ENCODE assay signal across 1 cellular context in the genomic region with DNA sequence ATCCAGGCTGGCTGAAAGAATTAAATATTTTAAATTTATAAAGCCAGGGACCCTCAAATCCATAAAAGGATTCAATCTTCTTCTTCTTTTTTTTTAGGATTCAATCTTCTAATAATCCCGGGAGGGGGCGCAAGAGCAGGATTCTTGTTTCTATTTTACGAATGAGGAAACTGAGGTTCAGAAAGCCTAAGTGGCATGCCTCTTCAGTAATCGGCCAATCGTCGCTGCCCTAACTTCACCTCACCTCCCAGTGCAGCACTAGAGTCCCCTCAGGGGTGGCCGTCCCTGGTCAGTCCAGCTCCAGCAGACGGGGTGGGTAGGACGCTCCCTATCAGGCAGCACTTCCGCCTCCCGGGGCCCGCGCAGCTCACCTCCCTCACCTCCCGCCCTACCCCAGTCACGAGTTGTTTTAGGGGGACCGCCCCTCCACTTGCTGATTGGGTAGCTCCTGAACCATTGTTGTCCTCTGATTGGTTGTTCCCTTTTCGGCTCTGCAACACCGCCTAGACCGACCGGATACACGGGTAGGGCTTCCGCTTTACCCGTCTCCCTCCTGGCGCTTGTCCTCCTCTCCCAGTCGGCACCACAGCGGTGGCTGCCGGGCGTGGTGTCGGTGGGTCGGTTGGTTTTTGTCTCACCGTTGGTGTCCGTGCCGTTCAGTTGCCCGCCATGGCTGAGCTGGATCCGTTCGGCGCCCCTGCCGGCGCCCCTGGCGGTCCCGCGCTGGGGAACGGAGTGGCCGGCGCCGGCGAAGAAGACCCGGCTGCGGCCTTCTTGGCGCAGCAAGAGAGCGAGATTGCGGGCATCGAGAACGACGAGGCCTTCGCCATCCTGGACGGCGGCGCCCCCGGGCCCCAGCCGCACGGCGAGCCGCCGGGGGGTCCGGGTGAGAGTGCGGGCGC.
TF ChIP-seq lines count a peak whose summit lies in the region.

Gene CLTA, plus strand, starts transcription at position 534 of the 902 bp plus-strand sequence. Its CDS starts 136 bp downstream, at position 670.

TF ChIP-seq in HEK293, 187 proteins besides CTCF, POLR2A, EP300 and RAD21 (continued from another document and continues in another):
- TF ChIP-seq, protein P1, sequence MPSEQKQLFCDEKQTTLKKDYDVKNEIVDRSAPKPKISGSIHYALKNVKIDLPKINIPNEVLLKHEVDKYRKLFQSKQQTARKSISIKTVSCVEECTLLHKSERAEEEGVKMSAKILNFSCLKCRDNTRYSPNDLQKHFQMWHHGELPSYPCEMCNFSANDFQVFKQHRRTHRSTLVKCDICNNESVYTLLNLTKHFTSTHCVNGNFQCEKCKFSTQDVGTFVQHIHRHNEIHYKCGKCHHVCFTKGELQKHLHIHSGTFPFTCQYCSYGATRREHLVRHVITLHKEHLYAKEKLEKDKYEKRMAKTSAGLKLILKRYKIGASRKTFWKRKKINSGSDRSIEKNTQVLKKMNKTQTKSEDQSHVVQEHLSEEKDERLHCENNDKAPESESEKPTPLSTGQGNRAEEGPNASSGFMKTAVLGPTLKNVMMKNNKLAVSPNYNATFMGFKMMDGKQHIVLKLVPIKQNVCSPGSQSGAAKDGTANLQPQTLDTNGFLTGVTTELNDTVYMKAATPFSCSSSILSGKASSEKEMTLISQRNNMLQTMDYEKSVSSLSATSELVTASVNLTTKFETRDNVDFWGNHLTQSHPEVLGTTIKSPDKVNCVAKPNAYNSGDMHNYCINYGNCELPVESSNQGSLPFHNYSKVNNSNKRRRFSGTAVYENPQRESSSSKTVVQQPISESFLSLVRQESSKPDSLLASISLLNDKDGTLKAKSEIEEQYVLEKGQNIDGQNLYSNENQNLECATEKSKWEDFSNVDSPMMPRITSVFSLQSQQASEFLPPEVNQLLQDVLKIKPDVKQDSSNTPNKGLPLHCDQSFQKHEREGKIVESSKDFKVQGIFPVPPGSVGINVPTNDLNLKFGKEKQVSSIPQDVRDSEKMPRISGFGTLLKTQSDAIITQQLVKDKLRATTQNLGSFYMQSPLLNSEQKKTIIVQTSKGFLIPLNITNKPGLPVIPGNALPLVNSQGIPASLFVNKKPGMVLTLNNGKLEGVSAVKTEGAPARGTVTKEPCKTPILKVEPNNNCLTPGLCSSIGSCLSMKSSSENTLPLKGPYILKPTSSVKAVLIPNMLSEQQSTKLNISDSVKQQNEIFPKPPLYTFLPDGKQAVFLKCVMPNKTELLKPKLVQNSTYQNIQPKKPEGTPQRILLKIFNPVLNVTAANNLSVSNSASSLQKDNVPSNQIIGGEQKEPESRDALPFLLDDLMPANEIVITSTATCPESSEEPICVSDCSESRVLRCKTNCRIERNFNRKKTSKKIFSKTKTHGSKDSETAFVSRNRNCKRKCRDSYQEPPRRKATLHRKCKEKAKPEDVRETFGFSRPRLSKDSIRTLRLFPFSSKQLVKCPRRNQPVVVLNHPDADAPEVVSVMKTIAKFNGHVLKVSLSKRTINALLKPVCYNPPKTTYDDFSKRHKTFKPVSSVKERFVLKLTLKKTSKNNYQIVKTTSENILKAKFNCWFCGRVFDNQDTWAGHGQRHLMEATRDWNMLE (tag by site-specific recombination; conservative IDR thresholded peaks at IDR 0.05; ENCODE audit: low read depth): peak; percentile 46; the same call in 1 of the 2 replicates
- TF ChIP-seq KLF8 (tag by site-specific recombination; IDR thresholded peaks at IDR 0.05) (peak; percentile 67; the same call in 1 of the 2 replicates), ZNF558 (tag by site-specific recombination; IDR thresholded peaks at IDR 0.05) (no peak), BCL11B (tag by site-specific recombination; IDR thresholded peaks at IDR 0.05; ENCODE audit: low read depth) (no peak), ZNF473 (tag by site-specific recombination; IDR thresholded peaks at IDR 0.05) (no peak), GLIS1 (tag by site-specific recombination; IDR thresholded peaks at IDR 0.05) (peak; percentile 87), ZNF501 (tag by site-specific recombination; IDR thresholded peaks at IDR 0.05) (peak; percentile 87), ZNF747 (tag by site-specific recombination; IDR thresholded peaks at IDR 0.05) (no peak), ZNF692 (tag by site-specific recombination; IDR thresholded peaks at IDR 0.05) (no peak; the same call in 1 of the 2 replicates), ZNF23 (tag by site-specific recombination; IDR thresholded peaks at IDR 0.05; ENCODE audit: borderline replicate concordance) (no peak), BCL6B (tag by site-specific recombination; IDR thresholded peaks at IDR 0.05) (no peak), ZNF394 (tag by site-specific recombination; IDR thresholded peaks at IDR 0.05; ENCODE audit: borderline replicate concordance) (0 out of 2 replicates have a peak, but pooled peaks have one; percentile 18), ZNF266 (tag by site-specific recombination; IDR thresholded peaks at IDR 0.05; ENCODE audit: low read depth) (no peak), ZNF600 (tag by site-specific recombination; IDR thresholded peaks at IDR 0.05) (peak; percentile 86), ZNF513 (tag by site-specific recombination; IDR thresholded peaks at IDR 0.05) (no peak), ZNF148 (tag by site-specific recombination; IDR thresholded peaks at IDR 0.05; ENCODE audit: borderline replicate concordance) (no peak), ZNF221 (tag by site-specific recombination; IDR thresholded peaks at IDR 0.05; ENCODE audit: borderline replicate concordance) (no peak), ZBTB17 (tag by site-specific recombination; IDR thresholded peaks at IDR 0.05) (peak; percentile 73), OVOL3 (tag by site-specific recombination; IDR thresholded peaks at IDR 0.05) (no peak), ZNF658 (tag by site-specific recombination; IDR thresholded peaks at IDR 0.05) (no peak), BCL11A (tag by site-specific recombination; IDR thresholded peaks at IDR 0.05; ENCODE audit: low read depth) (no peak)
- TF ChIP-seq, protein P2, sequence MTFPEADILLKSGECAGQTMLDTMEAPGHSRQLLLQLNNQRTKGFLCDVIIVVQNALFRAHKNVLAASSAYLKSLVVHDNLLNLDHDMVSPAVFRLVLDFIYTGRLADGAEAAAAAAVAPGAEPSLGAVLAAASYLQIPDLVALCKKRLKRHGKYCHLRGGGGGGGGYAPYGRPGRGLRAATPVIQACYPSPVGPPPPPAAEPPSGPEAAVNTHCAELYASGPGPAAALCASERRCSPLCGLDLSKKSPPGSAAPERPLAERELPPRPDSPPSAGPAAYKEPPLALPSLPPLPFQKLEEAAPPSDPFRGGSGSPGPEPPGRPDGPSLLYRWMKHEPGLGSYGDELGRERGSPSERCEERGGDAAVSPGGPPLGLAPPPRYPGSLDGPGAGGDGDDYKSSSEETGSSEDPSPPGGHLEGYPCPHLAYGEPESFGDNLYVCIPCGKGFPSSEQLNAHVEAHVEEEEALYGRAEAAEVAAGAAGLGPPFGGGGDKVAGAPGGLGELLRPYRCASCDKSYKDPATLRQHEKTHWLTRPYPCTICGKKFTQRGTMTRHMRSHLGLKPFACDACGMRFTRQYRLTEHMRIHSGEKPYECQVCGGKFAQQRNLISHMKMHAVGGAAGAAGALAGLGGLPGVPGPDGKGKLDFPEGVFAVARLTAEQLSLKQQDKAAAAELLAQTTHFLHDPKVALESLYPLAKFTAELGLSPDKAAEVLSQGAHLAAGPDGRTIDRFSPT (tag by site-specific recombination; IDR thresholded peaks at IDR 0.05): no peak
- TF ChIP-seq, protein P3, sequence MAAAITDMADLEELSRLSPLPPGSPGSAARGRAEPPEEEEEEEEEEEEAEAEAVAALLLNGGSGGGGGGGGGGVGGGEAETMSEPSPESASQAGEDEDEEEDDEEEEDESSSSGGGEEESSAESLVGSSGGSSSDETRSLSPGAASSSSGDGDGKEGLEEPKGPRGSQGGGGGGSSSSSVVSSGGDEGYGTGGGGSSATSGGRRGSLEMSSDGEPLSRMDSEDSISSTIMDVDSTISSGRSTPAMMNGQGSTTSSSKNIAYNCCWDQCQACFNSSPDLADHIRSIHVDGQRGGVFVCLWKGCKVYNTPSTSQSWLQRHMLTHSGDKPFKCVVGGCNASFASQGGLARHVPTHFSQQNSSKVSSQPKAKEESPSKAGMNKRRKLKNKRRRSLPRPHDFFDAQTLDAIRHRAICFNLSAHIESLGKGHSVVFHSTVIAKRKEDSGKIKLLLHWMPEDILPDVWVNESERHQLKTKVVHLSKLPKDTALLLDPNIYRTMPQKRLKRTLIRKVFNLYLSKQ (tag by site-specific recombination; IDR thresholded peaks at IDR 0.05; ENCODE audit: borderline replicate concordance): no peak
- TF ChIP-seq, protein P4, sequence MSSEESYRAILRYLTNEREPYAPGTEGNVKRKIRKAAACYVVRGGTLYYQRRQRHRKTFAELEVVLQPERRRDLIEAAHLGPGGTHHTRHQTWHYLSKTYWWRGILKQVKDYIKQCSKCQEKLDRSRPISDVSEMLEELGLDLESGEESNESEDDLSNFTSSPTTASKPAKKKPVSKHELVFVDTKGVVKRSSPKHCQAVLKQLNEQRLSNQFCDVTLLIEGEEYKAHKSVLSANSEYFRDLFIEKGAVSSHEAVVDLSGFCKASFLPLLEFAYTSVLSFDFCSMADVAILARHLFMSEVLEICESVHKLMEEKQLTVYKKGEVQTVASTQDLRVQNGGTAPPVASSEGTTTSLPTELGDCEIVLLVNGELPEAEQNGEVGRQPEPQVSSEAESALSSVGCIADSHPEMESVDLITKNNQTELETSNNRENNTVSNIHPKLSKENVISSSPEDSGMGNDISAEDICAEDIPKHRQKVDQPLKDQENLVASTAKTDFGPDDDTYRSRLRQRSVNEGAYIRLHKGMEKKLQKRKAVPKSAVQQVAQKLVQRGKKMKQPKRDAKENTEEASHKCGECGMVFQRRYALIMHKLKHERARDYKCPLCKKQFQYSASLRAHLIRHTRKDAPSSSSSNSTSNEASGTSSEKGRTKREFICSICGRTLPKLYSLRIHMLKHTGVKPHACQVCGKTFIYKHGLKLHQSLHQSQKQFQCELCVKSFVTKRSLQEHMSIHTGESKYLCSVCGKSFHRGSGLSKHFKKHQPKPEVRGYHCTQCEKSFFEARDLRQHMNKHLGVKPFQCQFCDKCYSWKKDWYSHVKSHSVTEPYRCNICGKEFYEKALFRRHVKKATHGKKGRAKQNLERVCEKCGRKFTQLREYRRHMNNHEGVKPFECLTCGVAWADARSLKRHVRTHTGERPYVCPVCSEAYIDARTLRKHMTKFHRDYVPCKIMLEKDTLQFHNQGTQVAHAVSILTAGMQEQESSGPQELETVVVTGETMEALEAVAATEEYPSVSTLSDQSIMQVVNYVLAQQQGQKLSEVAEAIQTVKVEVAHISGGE (tag by site-specific recombination; conservative IDR thresholded peaks at IDR 0.05; ENCODE audit: low read depth): peak; percentile 93
- TF ChIP-seq, protein P5, sequence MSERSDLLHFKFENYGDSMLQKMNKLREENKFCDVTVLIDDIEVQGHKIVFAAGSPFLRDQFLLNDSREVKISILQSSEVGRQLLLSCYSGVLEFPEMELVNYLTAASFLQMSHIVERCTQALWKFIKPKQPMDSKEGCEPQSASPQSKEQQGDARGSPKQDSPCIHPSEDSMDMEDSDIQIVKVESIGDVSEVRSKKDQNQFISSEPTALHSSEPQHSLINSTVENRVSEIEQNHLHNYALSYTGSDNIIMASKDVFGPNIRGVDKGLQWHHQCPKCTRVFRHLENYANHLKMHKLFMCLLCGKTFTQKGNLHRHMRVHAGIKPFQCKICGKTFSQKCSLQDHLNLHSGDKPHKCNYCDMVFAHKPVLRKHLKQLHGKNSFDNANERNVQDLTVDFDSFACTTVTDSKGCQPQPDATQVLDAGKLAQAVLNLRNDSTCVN (tag by site-specific recombination; optimal IDR thresholded peaks at IDR 0.05): peak; percentile 44
